11 cellular contexts compared by ENCODE assay signal in genomic region chr20:45611054-45611453, GRCh38. TPM values are rescaled to one million over a fixed set of nuclear protein-coding genes. Genes with fewer than 3 reads are reported as not detected.
DNase-seq lines count a peak whose midpoint lies in the region; ATAC-seq and TF ChIP-seq lines count a peak whose summit lies in the region.
"Had no signal": no experiment of that assay in that cellular context is flagged by ENCODE, and none has a peak within 500 bp of the region (broad histone marks: within the 10 kb centered on the region; RNA-seq: fewer than 3 reads in every experiment).

No MANE protein-coding gene starts in this region.

- H3K9me3 ChIP-seq in SJCRH30 (replicated peaks) = no peaks in the 10 kb centered on the region
- no peaks in the 10 kb centered on the region for H3K9me3 ChIP-seq in sigmoid colon
- H3K9me3 ChIP-seq: adrenal gland had no signal

- H3K4me3 ChIP-seq in SJCRH30 = no peak overlapping the region
- no peak overlapping the region for H3K4me3 ChIP-seq in sigmoid colon
- H3K4me3 ChIP-seq: adrenal gland had no signal

- ATAC-seq in left lobe of liver = no peak
- ATAC-seq: Panc1 had no signal

- intact Hi-C loops in sigmoid colon (cut with DNase I) = no loop called here

- no peak for TF ChIP-seq POLR2A in sigmoid colon (IDR thresholded peaks at IDR 0.05)

- TF ChIP-seq CTCF in sigmoid colon (IDR thresholded peaks at IDR 0.05) = no peak

- DNase-seq in activated CD4-positive, alpha-beta T cell treated with anti-CD3 and anti-CD28 coated beads, Interleukin-2, amount 50 U/mL, for 48 hours = peak; percentile 64 to 74
- no peak for DNase-seq in activated CD4-positive, alpha-beta T cell treated with anti-CD3 and anti-CD28 coated beads, Interleukin-2, amount 50 U/mL, for 4 hours
- DNase-seq in SJCRH30 (peak; percentile 42 to 70), fibroblast of the conjunctiva (ENCODE audit: low read depth) (peak; percentile 24), left lobe of liver (ENCODE audit: low spot score) (no peak), middle frontal gyrus (ENCODE audit: extremely low spot score, low spot score) (no peak), sigmoid colon (no peak)
- peak; percentile 17 for DNase-seq in stimulated activated CD8-positive, alpha-beta memory T cell treated with anti-CD3 and anti-CD28 coated beads, Interleukin-4, amount 100 ng/mL, for 24 hours (ENCODE audit: low read depth)
- DNase-seq: adrenal gland had no signal

- no peak overlapping the region for H3K27ac ChIP-seq in SJCRH30
- H3K27ac ChIP-seq in sigmoid colon = no peak overlapping the region
- H3K27ac ChIP-seq: adrenal gland had no signal

- H3K36me3 ChIP-seq in SJCRH30 (no peaks in the 10 kb centered on the region), sigmoid colon (no peaks in the 10 kb centered on the region)
- H3K36me3 ChIP-seq: adrenal gland had no signal

- 73 to 81% methylated on average over 4 of the region's 4 CpGs for WGBS in sigmoid colon, 2 donors

- H3K27me3 ChIP-seq in SJCRH30 = no peaks in the 10 kb centered on the region; the same call in 1 of the 2 replicates
- no peaks in the 10 kb centered on the region for H3K27me3 ChIP-seq in sigmoid colon
- H3K27me3 ChIP-seq: adrenal gland had no signal

- peaks cover 11% of the 10 kb centered on the region for H3K4me1 ChIP-seq in SJCRH30
- H3K4me1 ChIP-seq in sigmoid colon = no peaks in the 10 kb centered on the region
- H3K4me1 ChIP-seq: adrenal gland had no signal

- no peak for TF ChIP-seq EP300 in sigmoid colon (IDR thresholded peaks at IDR 0.05)

RNA-seq across cellular contexts. Expression of gene WFDC10A, which starts 18.5 kb away (rescaled TPM):
- not detected in 2 replicates for total RNA-seq in SJCRH30 (2014; rRNA removed; shearing (Covaris generic))
- total RNA-seq in left lobe of liver (not detected), sigmoid colon (not detected)
- not detected for polyA plus RNA-seq in sigmoid colon
- total RNA-seq: adrenal gland had no signal
- polyA plus RNA-seq: adrenal gland, CD14-positive monocyte had no signal

RNA-seq across cellular contexts. Expression of gene WFDC9, which starts 20.0 kb away (rescaled TPM):
- total RNA-seq in SJCRH30 (2014; rRNA removed; shearing (Covaris generic)) = not detected in 2 replicates
- not detected for total RNA-seq in left lobe of liver
- total RNA-seq in sigmoid colon = not detected
- polyA plus RNA-seq in sigmoid colon = not detected
- total RNA-seq: adrenal gland had no signal
- polyA plus RNA-seq: adrenal gland, CD14-positive monocyte had no signal

RNA-seq across cellular contexts. Expression of gene WFDC8, which starts 32.0 kb away (rescaled TPM):
- not detected in 2 replicates for total RNA-seq in SJCRH30 (2014; rRNA removed; shearing (Covaris generic))
- total RNA-seq in left lobe of liver (not detected), sigmoid colon (not detected)
- polyA plus RNA-seq in sigmoid colon = not detected
- total RNA-seq: adrenal gland had no signal
- polyA plus RNA-seq: adrenal gland, CD14-positive monocyte had no signal

RNA-seq across cellular contexts. Expression of gene WFDC11, which starts 59.0 kb away (rescaled TPM):
- total RNA-seq in SJCRH30 (2014; rRNA removed; shearing (Covaris generic)) = not detected in 2 replicates
- total RNA-seq in left lobe of liver (not detected), sigmoid colon (not detected)
- polyA plus RNA-seq in sigmoid colon = not detected
- total RNA-seq: adrenal gland had no signal
- polyA plus RNA-seq: adrenal gland, CD14-positive monocyte had no signal

Comparison
In these comparisons a context has a peak if more than half of its experiments do, and no peak if none do; other contexts are left out.
1. DNase-seq: peak in activated CD4-positive, alpha-beta T cell treated with anti-CD3 and anti-CD28 coated beads, Interleukin-2, amount 50 U/mL, for 48 hours (2 of 2), SJCRH30 (2 of 2), fibroblast of the conjunctiva (single experiment) and stimulated activated CD8-positive, alpha-beta memory T cell treated with anti-CD3 and anti-CD28 coated beads, Interleukin-4, amount 100 ng/mL, for 24 hours (single experiment); none in activated CD4-positive, alpha-beta T cell treated with anti-CD3 and anti-CD28 coated beads, Interleukin-2, amount 50 U/mL, for 4 hours (0 of 2), left lobe of liver (single experiment), middle frontal gyrus (single experiment) and sigmoid colon (single experiment).